ENCODE assay signal across 19 cellular contexts in genomic region chr21:31253684-31254083, GRCh38.
"Had no signal": no experiment of that assay in that cellular context is flagged by ENCODE, and none has a peak within 500 bp of the region (broad histone marks: within the 10 kb centered on the region; RNA-seq: fewer than 3 reads in every experiment).

No MANE protein-coding gene starts in this region.

- H3K27me3 ChIP-seq: esophagus squamous epithelium, neutrophil, stomach, transverse colon had no signal

- DNase-seq: effector memory CD8-positive, alpha-beta T cell; esophagus squamous epithelium; foreskin melanocyte; head of caudate nucleus; hippocampal formation; left colon; mammary epithelial cell; naive thymus-derived CD4-positive, alpha-beta T cell; nephron progenitor cell; psoas muscle; retina; stimulated activated naive CD4-positive, alpha-beta T cell; stomach; substantia nigra; transverse colon had no signal

- H3K27ac Mint-ChIP-seq: dendritic cell treated with granulocyte-macrophage colony-stimulating factor and Interleukin-4, amounts not matched to agents 40 ng/mL and 50 ng/mL, for 4 days; effector memory CD8-positive, alpha-beta T cell; naive thymus-derived CD4-positive, alpha-beta T cell had no signal

- H3K9me3 Mint-ChIP-seq: dendritic cell treated with granulocyte-macrophage colony-stimulating factor and Interleukin-4, amounts not matched to agents 40 ng/mL and 50 ng/mL, for 4 days; naive thymus-derived CD4-positive, alpha-beta T cell; nephron progenitor cell had no signal

- H3K4me1 ChIP-seq: esophagus squamous epithelium, psoas muscle, stomach, transverse colon had no signal

- H3K4me3 Mint-ChIP-seq: dendritic cell treated with granulocyte-macrophage colony-stimulating factor and Interleukin-4, amounts not matched to agents 40 ng/mL and 50 ng/mL, for 4 days; effector memory CD8-positive, alpha-beta T cell; naive thymus-derived CD4-positive, alpha-beta T cell; nephron progenitor cell had no signal

- H3K27ac ChIP-seq: esophagus squamous epithelium, neutrophil, psoas muscle, stomach, thoracic aorta, transverse colon had no signal

- H3K36me3 ChIP-seq: neutrophil, stomach, thoracic aorta, transverse colon had no signal

- H3K4me3 ChIP-seq: esophagus squamous epithelium, psoas muscle, stomach, thoracic aorta, transverse colon had no signal

- H3K27me3 Mint-ChIP-seq: dendritic cell treated with granulocyte-macrophage colony-stimulating factor and Interleukin-4, amounts not matched to agents 40 ng/mL and 50 ng/mL, for 4 days; naive thymus-derived CD4-positive, alpha-beta T cell had no signal

- ATAC-seq: effector memory CD8-positive, alpha-beta T cell; left colon; naive thymus-derived CD4-positive, alpha-beta T cell; psoas muscle; sciatic nerve had no signal
